ENCODE assay signal across 20 cellular contexts in genomic region chr7:41566581-41566980, GRCh38.
DNase-seq lines count a peak whose midpoint lies in the region; ATAC-seq, FAIRE-seq and TF ChIP-seq lines count a peak whose summit lies in the region.
"Had no signal": no experiment of that assay in that cellular context is flagged by ENCODE, and none has a peak within 500 bp of the region (broad histone marks: within the 10 kb centered on the region; RNA-seq: fewer than 3 reads in every experiment).

No MANE protein-coding gene starts in this region.

- H2AFZ ChIP-seq in astrocyte (ENCODE audit: low read depth, low read length) (no peak overlapping the region), smooth muscle cell (ENCODE audit: low read depth) (no peak overlapping the region), GM23248 (no peak overlapping the region)

- peaks cover 5% of the 10 kb centered on the region for H3F3A ChIP-seq in smooth muscle cell (ENCODE audit: low read depth)
- H3F3A ChIP-seq in GM23248 (ENCODE audit: insufficient read depth), result no peaks in the 10 kb centered on the region

- in situ Hi-C loops in GM23248 (cut with MboI), result no loop called here

- no peaks in the 10 kb centered on the region for H3K27me3 ChIP-seq in BLaER1
- H3K27me3 ChIP-seq in astrocyte (ENCODE audit: insufficient read depth, low read length), result no peaks in the 10 kb centered on the region
- H3K27me3 ChIP-seq in neutrophil, result no peaks in the 10 kb centered on the region
- no peaks in the 10 kb centered on the region for H3K27me3 ChIP-seq in smooth muscle cell (ENCODE audit: low read depth)
- H3K27me3 ChIP-seq in GM23248 (replicated peaks; ENCODE audit: insufficient read depth), result peaks cover 3% of the 10 kb centered on the region

- H3K9me2 ChIP-seq in GM23248 (ENCODE audit: insufficient read depth), result no peaks in the 10 kb centered on the region

- peaks cover 25% of the 10 kb centered on the region for H3K4me1 Mint-ChIP-seq in astrocyte (ENCODE audit: low read depth, unreplicated experiment)

- DNase-seq in astrocyte (ENCODE audit: low read depth) (no peak), smooth muscle cell (lab: John Stamatoyannopoulos, UW; ENCODE audit: unreplicated experiment) (no peak), GM23248 (no peak)
- DNase-seq: Calu3; CD8-positive, alpha-beta T cell; DMS 273 treated with DMSO at 0.1 percent for 48 hours; GOT3; H7; HFFc6 had no signal

- no peak overlapping the region for H3K9ac ChIP-seq in BLaER1
- no peak overlapping the region for H3K9ac ChIP-seq in astrocyte (ENCODE audit: low read length)
- H3K9ac ChIP-seq in smooth muscle cell (ENCODE audit: low read depth), result peak overlapping the region; percentile 19
- H3K9ac ChIP-seq in GM23248, result no peak overlapping the region

- 74% methylated on average over 4 of the region's 4 CpGs for WGBS in smooth muscle cell (ENCODE audit: low lambda C conversion rate)
- 88 to 95% methylated on average over 4 of the region's 4 CpGs for WGBS in GM23248 (ENCODE audit: low coverage in 1 of 2, low lambda C conversion rate in 2 of 2, missing lambda C conversion rate in 2 of 2), 2 experiments

- TF ChIP-seq CTCF in astrocyte (IDR thresholded peaks at IDR 0.05; ENCODE audit: insufficient read depth, low read depth, low read length) (no peak), neutrophil (IDR thresholded peaks at IDR 0.05) (no peak), smooth muscle cell (IDR thresholded peaks at IDR 0.05; ENCODE audit: borderline replicate concordance, insufficient read depth, poor library complexity, severe bottlenecking) (no peak)

- peak overlapping the region; percentile 99 for H3K27ac Mint-ChIP-seq in astrocyte (ENCODE audit: unreplicated experiment)
- H3K27ac Mint-ChIP-seq: CD8-positive, alpha-beta T cell had no signal

- H3K4me3 Mint-ChIP-seq in astrocyte (ENCODE audit: unreplicated experiment), result no peak overlapping the region
- H3K4me3 Mint-ChIP-seq: CD8-positive, alpha-beta T cell; HFFc6; IgD-negative memory B cell had no signal

- ATAC-seq in GM18861 (IDR thresholded peaks at IDR 0.05; ENCODE audit: unreplicated experiment) (no peak), HG02571 (IDR thresholded peaks at IDR 0.05; ENCODE audit: unreplicated experiment) (no peak)
- ATAC-seq: A549; CD8-positive, alpha-beta T cell; HCT116 had no signal

- H3K27me3 Mint-ChIP-seq in astrocyte (ENCODE audit: low read depth, unreplicated experiment), result no peaks in the 10 kb centered on the region
- H3K27me3 Mint-ChIP-seq: IgD-negative memory B cell had no signal

- H3K4me1 ChIP-seq in BLaER1 (peaks cover 21% of the 10 kb centered on the region), astrocyte (ENCODE audit: insufficient read depth, low read length) (peaks cover 10% of the 10 kb centered on the region), neutrophil (ENCODE audit: control insufficient read depth in 1 of 2, insufficient read depth in 1 of 2, low read depth in 1 of 2, low read length in 1 of 2) (peaks cover 20 to 23% of the 10 kb centered on the region in 2 experiments), smooth muscle cell (ENCODE audit: low read depth) (peaks cover 11% of the 10 kb centered on the region), GM23248 (ENCODE audit: insufficient read depth) (0 out of 2 replicates have a peak, but pooled peaks cover 6% of the 10 kb centered on the region)
- H3K4me1 ChIP-seq: A549 had no signal

- H3K36me3 Mint-ChIP-seq in astrocyte (ENCODE audit: low read depth, unreplicated experiment), result no peaks in the 10 kb centered on the region
- H3K36me3 Mint-ChIP-seq: CD8-positive, alpha-beta T cell had no signal

- no peak overlapping the region for H3K27ac ChIP-seq in BLaER1
- H3K27ac ChIP-seq in astrocyte (ENCODE audit: low read depth, low read length), result peak overlapping the region; percentile 42
- H3K27ac ChIP-seq in neutrophil, result peak overlapping the region; percentile 83
- H3K27ac ChIP-seq in smooth muscle cell (ENCODE audit: low read depth), result peak overlapping the region; percentile 61
- H3K27ac ChIP-seq in GM23248, result no peak overlapping the region
- H3K27ac ChIP-seq: 22Rv1, A549 had no signal

- H3K9me3 ChIP-seq in BLaER1, result no peaks in the 10 kb centered on the region
- H3K9me3 ChIP-seq in astrocyte (ENCODE audit: insufficient read depth, low read depth, low read length), result no peaks in the 10 kb centered on the region
- H3K9me3 ChIP-seq in neutrophil, result no peaks in the 10 kb centered on the region
- no peaks in the 10 kb centered on the region for H3K9me3 ChIP-seq in smooth muscle cell (replicated peaks; ENCODE audit: low read depth)
- no peaks in the 10 kb centered on the region for H3K9me3 ChIP-seq in GM23248 (ENCODE audit: low read depth)
- H3K9me3 ChIP-seq: A549 had no signal

- H3K36me3 ChIP-seq in BLaER1 (no peaks in the 10 kb centered on the region), astrocyte (ENCODE audit: insufficient read depth, low read length) (no peaks in the 10 kb centered on the region), neutrophil (no peaks in the 10 kb centered on the region), smooth muscle cell (ENCODE audit: low read depth) (no peaks in the 10 kb centered on the region), GM23248 (ENCODE audit: low read depth) (no peaks in the 10 kb centered on the region)

- H3K4me2 ChIP-seq in BLaER1, result peak overlapping the region; percentile 69
- no peak overlapping the region for H3K4me2 ChIP-seq in astrocyte (ENCODE audit: low read length)
- no peak overlapping the region for H3K4me2 ChIP-seq in smooth muscle cell
- H3K4me2 ChIP-seq in GM23248 (ENCODE audit: unreplicated experiment), result no peak overlapping the region
- H3K4me2 ChIP-seq: A549 had no signal

- H3K4me3 ChIP-seq in BLaER1 (no peak overlapping the region), astrocyte (ENCODE audit: insufficient read depth, low read depth, low read length) (no peak overlapping the region), neutrophil (ENCODE audit: low read depth in 1 of 2, low read length in 1 of 2) (no peak overlapping the region), smooth muscle cell (no peak overlapping the region), GM23248 (no peak overlapping the region)
- H3K4me3 ChIP-seq: A549 had no signal

- no peak for FAIRE-seq in astrocyte (lab: Jason Lieb, UNC)
- FAIRE-seq: A549, GM12892, GM18507, HTR-8/SVneo had no signal

- H4K20me1 ChIP-seq in BLaER1 (no peaks in the 10 kb centered on the region), astrocyte (ENCODE audit: insufficient read depth, low read length) (no peaks in the 10 kb centered on the region), smooth muscle cell (ENCODE audit: low read depth) (no peaks in the 10 kb centered on the region), GM23248 (ENCODE audit: insufficient read depth) (no peaks in the 10 kb centered on the region)

- peaks cover 4% of the 10 kb centered on the region for H3K9me3 Mint-ChIP-seq in astrocyte (ENCODE audit: unreplicated experiment)
- H3K9me3 Mint-ChIP-seq: HFFc6 had no signal

- H3K79me2 ChIP-seq in astrocyte (ENCODE audit: insufficient read depth, low read length), result no peaks in the 10 kb centered on the region
- H3K79me2 ChIP-seq in smooth muscle cell (ENCODE audit: low read depth), result no peaks in the 10 kb centered on the region
- no peaks in the 10 kb centered on the region for H3K79me2 ChIP-seq in GM23248 (ENCODE audit: insufficient read depth)

Comparison
In these comparisons a context has a peak if more than half of its experiments do, and no peak if none do; other contexts are left out.
1. H3K27ac ChIP-seq: peak in astrocyte (single experiment), neutrophil (single experiment) and smooth muscle cell (single experiment); none in BLaER1 (single experiment) and GM23248 (single experiment).